In the genomic region with DNA sequence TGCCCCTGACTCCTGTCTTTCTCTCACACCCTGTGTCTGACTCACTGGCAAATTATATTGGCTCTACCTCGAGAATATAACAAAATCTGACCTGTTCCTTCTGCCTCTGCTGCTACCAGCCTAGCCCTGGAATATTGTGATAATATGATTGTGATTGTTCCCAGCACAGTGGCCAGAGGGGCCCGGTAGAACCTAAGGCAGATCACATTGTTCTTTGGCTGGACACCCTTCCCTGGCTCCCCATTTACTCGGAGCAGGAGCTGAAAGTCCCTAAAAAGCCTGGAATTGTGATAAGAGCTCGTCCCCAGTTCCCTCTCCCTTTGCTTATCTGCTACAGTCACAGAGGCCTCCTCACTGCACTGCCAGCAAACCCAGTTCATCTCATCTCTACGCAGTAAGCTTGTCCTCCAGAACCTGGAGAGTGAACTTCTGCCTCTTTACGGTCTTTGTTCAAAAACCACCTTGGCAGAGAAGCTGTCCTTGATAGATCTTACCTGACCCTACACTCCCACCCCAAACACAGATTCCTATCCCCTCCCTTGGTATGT, we compare ENCODE assay signal across 15 cellular contexts. TPM values are rescaled to one million over a fixed set of nuclear protein-coding genes. Genes with fewer than 3 reads are reported as not detected.
DNase-seq lines count a peak whose midpoint lies in the region; ATAC-seq and TF ChIP-seq lines count a peak whose summit lies in the region.
"Had no signal": no experiment of that assay in that cellular context is flagged by ENCODE, and none has a peak within 500 bp of the region (broad histone marks: within the 10 kb centered on the region; RNA-seq: fewer than 3 reads in every experiment).

No MANE protein-coding gene starts in this region.

- peaks cover 21% of the 10 kb centered on the region for H3K4me1 Mint-ChIP-seq in activated naive CD4-positive, alpha-beta T cell treated with anti-CD3 and anti-CD28 coated beads, Interleukin-2, amount 50 U/mL, for 24 hours
- peaks cover 5% of the 10 kb centered on the region for H3K4me1 Mint-ChIP-seq in activated naive CD4-positive, alpha-beta T cell treated with anti-CD3 and anti-CD28 coated beads, Interleukin-2, amount 10 ng/mL, durations not matched to agents 7 days and 5 days
- H3K4me1 Mint-ChIP-seq in memory B cell: peaks cover 34% of the 10 kb centered on the region

- no peaks in the 10 kb centered on the region for H3K27me3 ChIP-seq in cardiac muscle cell

- H3K27ac Mint-ChIP-seq in activated naive CD4-positive, alpha-beta T cell treated with anti-CD3 and anti-CD28 coated beads, Interleukin-2, amount 50 U/mL, for 24 hours: peak overlapping the region; percentile 27
- no peak overlapping the region for H3K27ac Mint-ChIP-seq in activated naive CD4-positive, alpha-beta T cell treated with anti-CD3 and anti-CD28 coated beads, Interleukin-2, amount 10 ng/mL, durations not matched to agents 7 days and 5 days
- H3K27ac Mint-ChIP-seq in memory B cell: peak overlapping the region; percentile 59

- peaks cover 25% of the 10 kb centered on the region for H3K4me1 ChIP-seq in cardiac muscle cell (ENCODE audit: low read depth)

- H3K36me3 ChIP-seq in cardiac muscle cell: no peaks in the 10 kb centered on the region

- no peak for DNase-seq in activated naive CD4-positive, alpha-beta T cell treated with anti-CD3 and anti-CD28 coated beads, Interleukin-2, amount 10 ng/mL, durations not matched to agents 7 days and 5 days
- DNase-seq in cardiac muscle cell (ENCODE audit: low read depth in 1 of 2, low spot score in 1 of 2): no peak
- no peak for DNase-seq in memory B cell (ENCODE audit: low spot score in 2 of 2)
- DNase-seq in DMS53 (lab: John Stamatoyannopoulos, UW): no peak
- DNase-seq in mucosa of gallbladder (ENCODE audit: low spot score): no peak
- no peak for DNase-seq in NK-92 treated with Interleukin-12 subunit alpha and Interleukin-12 subunit beta, amount 100 ng/mL, for 24 hours (lab: John Stamatoyannopoulos, UW)
- DNase-seq: C1 segment of cervical spinal cord, IMR-90, NCI-H1930, NCI-H2171, NCI-H774 had no signal

- no peak overlapping the region for H3K4me3 Mint-ChIP-seq in activated naive CD4-positive, alpha-beta T cell treated with anti-CD3 and anti-CD28 coated beads, Interleukin-2, amount 50 U/mL, for 24 hours
- no peak overlapping the region for H3K4me3 Mint-ChIP-seq in activated naive CD4-positive, alpha-beta T cell treated with anti-CD3 and anti-CD28 coated beads, Interleukin-2, amount 10 ng/mL, durations not matched to agents 7 days and 5 days
- H3K4me3 Mint-ChIP-seq in memory B cell: no peak overlapping the region

- H3K36me3 Mint-ChIP-seq in activated naive CD4-positive, alpha-beta T cell treated with anti-CD3 and anti-CD28 coated beads, Interleukin-2, amount 50 U/mL, for 24 hours: peaks cover 5% of the 10 kb centered on the region
- peaks cover 6% of the 10 kb centered on the region for H3K36me3 Mint-ChIP-seq in activated naive CD4-positive, alpha-beta T cell treated with anti-CD3 and anti-CD28 coated beads, Interleukin-2, amount 10 ng/mL, durations not matched to agents 7 days and 5 days
- H3K36me3 Mint-ChIP-seq in memory B cell: peaks cover 18% of the 10 kb centered on the region

- H3K9me3 Mint-ChIP-seq in activated naive CD4-positive, alpha-beta T cell treated with anti-CD3 and anti-CD28 coated beads, Interleukin-2, amount 50 U/mL, for 24 hours: no peaks in the 10 kb centered on the region
- no peaks in the 10 kb centered on the region for H3K9me3 Mint-ChIP-seq in activated naive CD4-positive, alpha-beta T cell treated with anti-CD3 and anti-CD28 coated beads, Interleukin-2, amount 10 ng/mL, durations not matched to agents 7 days and 5 days
- no peaks in the 10 kb centered on the region for H3K9me3 Mint-ChIP-seq in memory B cell

- CTCF ChIA-PET in activated naive CD4-positive, alpha-beta T cell treated with anti-CD3 and anti-CD28 coated beads, Interleukin-2, amount 10 ng/mL, durations not matched to agents 7 days and 5 days (lab: Charles Lee): interaction anchor here (1.5 kb wide), 1 partner anchor 103 kb away, joined by 4 read pairs; no protein-coding TSS in a partner anchor

- no peak overlapping the region for H3K4me3 ChIP-seq in cardiac muscle cell

- H3K27me3 Mint-ChIP-seq in activated naive CD4-positive, alpha-beta T cell treated with anti-CD3 and anti-CD28 coated beads, Interleukin-2, amount 50 U/mL, for 24 hours: no peaks in the 10 kb centered on the region
- peaks cover 14% of the 10 kb centered on the region for H3K27me3 Mint-ChIP-seq in activated naive CD4-positive, alpha-beta T cell treated with anti-CD3 and anti-CD28 coated beads, Interleukin-2, amount 10 ng/mL, durations not matched to agents 7 days and 5 days
- no peaks in the 10 kb centered on the region for H3K27me3 Mint-ChIP-seq in memory B cell

- H3K27ac ChIP-seq in cardiac muscle cell: peak overlapping the region; percentile 31

- no peak for TF ChIP-seq CTCF in cardiac muscle cell (IDR thresholded peaks at IDR 0.05; ENCODE audit: low read depth, low read length)

- ATAC-seq in memory B cell (ENCODE audit: low read depth) (no peak), HG02678 (IDR thresholded peaks at IDR 0.05; ENCODE audit: unreplicated experiment) (no peak)
- ATAC-seq: Panc1 had no signal

- no peaks in the 10 kb centered on the region for H3K9me3 ChIP-seq in cardiac muscle cell (ENCODE audit: low read depth)

RNA-seq across cellular contexts. Expression of gene SERPINB6, which starts 21.8 kb away (rescaled TPM):
- total RNA-seq in cardiac muscle cell (83.4 and 122 TPM in 2 replicates), mucosa of gallbladder (141 TPM)
- polyA plus RNA-seq in cardiac muscle cell: 91.8 and 118 TPM in 2 replicates

RNA-seq across cellular contexts. Expression of gene SERPINB9, which starts 46.5 kb away (rescaled TPM):
- total RNA-seq in cardiac muscle cell (4.5 and 5.4 TPM in 2 replicates), mucosa of gallbladder (11.8 TPM)
- 5.3 and 6.6 TPM in 2 replicates for polyA plus RNA-seq in cardiac muscle cell
- total RNA-seq: A172 had no signal

RNA-seq across cellular contexts. Expression of gene NQO2, which starts 50.1 kb away (rescaled TPM):
- total RNA-seq in cardiac muscle cell (38.7 and 42.7 TPM in 2 replicates), mucosa of gallbladder (35.0 TPM)
- polyA plus RNA-seq in cardiac muscle cell: 92.8 and 103 TPM in 2 replicates
